Comparison of ENCODE assay signal across 8 cellular contexts in genomic region chr14:22929848-22930364, GRCh38. TPM values are rescaled to one million over a fixed set of nuclear protein-coding genes. Genes with fewer than 3 reads are reported as not detected.
DNase-seq lines count a peak whose midpoint lies in the region; TF ChIP-seq lines count a peak whose summit lies in the region.

No MANE protein-coding gene starts in this region.

- no peak for TF ChIP-seq CTCF in GM12875 (IDR thresholded peaks at IDR 0.05; ENCODE audit: borderline replicate concordance, insufficient read depth, low read depth, low read length)
- TF ChIP-seq CTCF in esophagus muscularis mucosa (IDR thresholded peaks at IDR 0.05): no peak
- no peak for TF ChIP-seq CTCF in prostate gland (IDR thresholded peaks at IDR 0.05)

- DNase-seq in esophagus muscularis mucosa (ENCODE audit: extremely low spot score) (no peak), prostate gland (ENCODE audit: low spot score) (peak; percentile 15), NCI-H2227 (lab: John Stamatoyannopoulos, UW; ENCODE audit: unreplicated experiment) (no peak), NCI-H446 (lab: John Stamatoyannopoulos, UW) (no peak), mucosa of gallbladder (ENCODE audit: low spot score) (no peak)
- no peak for DNase-seq in stimulated activated naive CD4-positive, alpha-beta T cell treated with Interleukin-2 at 50 U/mL for 16 hours (lab: John Stamatoyannopoulos, UW)

- H3K27ac ChIP-seq in KOPT-K1 (ENCODE audit: low read depth, low read length, poor library complexity, severe bottlenecking) (peak overlapping the region; percentile 72), esophagus muscularis mucosa (replicated peaks in 1 of 4) (peak overlapping the region; percentile 89 to 96 (median 90)), prostate gland (peak overlapping the region; percentile 82 to 83)

- peaks cover 13 to 33% (median 31%) of the 10 kb centered on the region in 4 donors for H3K4me1 ChIP-seq in esophagus muscularis mucosa
- H3K4me1 ChIP-seq in prostate gland (replicated peaks): peaks cover 12% of the 10 kb centered on the region

- peak overlapping the region; percentile 33 for H3K4me3 ChIP-seq in GM12875 (ENCODE audit: low read depth, low read length)
- H3K4me3 ChIP-seq in esophagus muscularis mucosa: peak overlapping the region; percentile 78 to 93 (median 86)
- H3K4me3 ChIP-seq in prostate gland: peak overlapping the region; percentile 27 to 29

- TF ChIP-seq POLR2A in esophagus muscularis mucosa (IDR thresholded peaks at IDR 0.05; ENCODE audit: low read depth) (no peak), prostate gland (IDR thresholded peaks at IDR 0.05) (no peak)

- intact Hi-C loops in esophagus muscularis mucosa (cut with DNase I) (loop anchor here (5.0 to 10.0 kb wide), 2 partner anchors 52 to 385 kb away; partner anchors contain the start of gene AJUBA), prostate gland (cut with DNase I) (loop anchor here (2.0 kb wide), 1 partner anchor 53 kb away; the partner anchor contains the start of gene AJUBA)

- WGBS in esophagus muscularis mucosa: 0% methylated on average over 6 of the region's 6 CpGs
- 2% methylated on average over 6 of the region's 6 CpGs for WGBS in prostate gland

- TF ChIP-seq EP300 in esophagus muscularis mucosa (IDR thresholded peaks at IDR 0.05): no peak

- H3K27me3 ChIP-seq in esophagus muscularis mucosa: no peaks in the 10 kb centered on the region
- no peaks in the 10 kb centered on the region for H3K27me3 ChIP-seq in prostate gland (replicated peaks; ENCODE audit: insufficient read depth)

- H3K36me3 ChIP-seq in KOPT-K1 (ENCODE audit: insufficient read depth, low read length) (peaks cover 26% of the 10 kb centered on the region), esophagus muscularis mucosa (peaks cover 5 to 27% (median 17%) of the 10 kb centered on the region in 4 donors), prostate gland (no peaks in the 10 kb centered on the region)

- no peaks in the 10 kb centered on the region for H3K9me3 ChIP-seq in KOPT-K1 (ENCODE audit: insufficient read depth, low read length, poor library complexity, severe bottlenecking)
- H3K9me3 ChIP-seq in esophagus muscularis mucosa: no peaks in the 10 kb centered on the region
- no peaks in the 10 kb centered on the region for H3K9me3 ChIP-seq in prostate gland

RNA-seq across cellular contexts. Expression of gene PRMT5, which starts 0.7 kb away (rescaled TPM):
- 10 to 100 TPM; 35.5 to 51.0 (median 44.8) TPM for total RNA-seq in esophagus muscularis mucosa
- 10 to 100 TPM; 65.0 to 71.0 TPM for total RNA-seq in prostate gland
- total RNA-seq in mucosa of gallbladder: 51.0 TPM

RNA-seq across cellular contexts. Expression of gene RBM23, which starts 11.0 kb away (rescaled TPM):
- total RNA-seq in esophagus muscularis mucosa (100 to 1,000 TPM in 2 of 4 donors, 10 to 100 TPM in 2; 52.7 to 229 (median 102) TPM), prostate gland (100 to 1,000 TPM; 170 to 463 TPM), mucosa of gallbladder (76.5 TPM)

RNA-seq across cellular contexts. Expression of gene HAUS4, which starts 27.0 kb away (rescaled TPM):
- 10 to 100 TPM; 31.7 to 46.8 (median 39.1) TPM for total RNA-seq in esophagus muscularis mucosa
- total RNA-seq in prostate gland: 10 to 100 TPM; 39.8 to 53.3 TPM
- total RNA-seq in mucosa of gallbladder: 38.8 TPM

RNA-seq across cellular contexts. Expression of gene REM2, which starts 46.9 kb away (rescaled TPM):
- under 1 TPM; 0.26 to 0.66 (median 0.38) TPM for total RNA-seq in esophagus muscularis mucosa
- 1 to 10 TPM in 1 of 2 donors, under 1 TPM in 1; 0.62 to 1.0 TPM for total RNA-seq in prostate gland
- total RNA-seq in mucosa of gallbladder: 1.4 TPM

RNA-seq across cellular contexts. Expression of gene AJUBA, which starts 52.4 kb away (rescaled TPM):
- total RNA-seq in esophagus muscularis mucosa (10 to 100 TPM in 3 of 4 donors, 1 to 10 TPM in 1; 7.0 to 32.5 (median 17.9) TPM), prostate gland (10 to 100 TPM; 21.0 to 27.9 TPM), mucosa of gallbladder (53.3 TPM)

Comparison
In these comparisons a context has a peak if more than half of its experiments do, and no peak if none do; other contexts are left out.
1. H3K4me3 ChIP-seq: peak in every context shown above with its lines; median percentile 86 in esophagus muscularis mucosa; 33 in GM12875; 28 in prostate gland.